Comparison of ENCODE assay signal across 8 cellular contexts in the genomic region with DNA sequence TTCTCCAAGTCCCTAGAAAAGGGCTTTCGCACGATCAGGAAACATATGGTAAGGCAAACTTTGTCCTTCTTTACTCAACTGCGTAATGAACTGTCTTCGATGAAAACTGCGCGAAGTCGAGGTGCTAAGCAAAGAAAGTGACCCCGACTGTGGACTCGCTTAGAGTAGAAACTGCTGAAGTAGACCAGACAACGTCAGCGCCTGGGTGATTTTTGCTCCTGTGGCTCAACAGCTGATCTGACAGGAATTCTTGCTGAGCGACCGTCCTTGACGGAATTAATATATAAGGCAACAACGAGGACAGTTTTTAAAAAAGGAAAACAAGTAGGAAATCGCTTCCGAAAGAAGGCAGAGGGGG. TPM values are rescaled to one million over a fixed set of nuclear protein-coding genes. Genes with fewer than 3 reads are reported as not detected.
A peak's percentile ranks its signal among the peaks of the same experiment; 100 is the strongest.
DNase-seq lines count a peak whose midpoint lies in the region; ATAC-seq, FAIRE-seq and TF ChIP-seq lines count a peak whose summit lies in the region.

No MANE protein-coding gene starts in this region.

- H3K27ac ChIP-seq in HUES48 (ENCODE audit: low read depth, low read length) (peak overlapping the region; percentile 94), esophagus muscularis mucosa (replicated peaks in 1 of 4) (peak overlapping the region; percentile 90 to 97 (median 94)), urinary bladder (ENCODE audit: low read depth) (peak overlapping the region; percentile 98)

- intact Hi-C loops in activated B cell treated with CpG ODN at 0.5 μM for 24 hours (cut with micrococcal nuclease) = loop anchor here (1.0 to 5.0 kb wide), 7 partner anchors 33 to 246 kb away; a partner anchor contains a TSS
- intact Hi-C loops in esophagus muscularis mucosa (cut with DNase I) = loop anchor here (10.0 kb wide), 1 partner anchor 118 kb away; a partner anchor contains a TSS
- intact Hi-C loops in mucosa of descending colon (cut with DNase I, micrococcal nuclease) = no loop called here

- H3K9me3 ChIP-seq in HUES48 (ENCODE audit: control insufficient read depth, insufficient read depth, low read length) = no peaks in the 10 kb centered on the region
- no peaks in the 10 kb centered on the region for H3K9me3 ChIP-seq in esophagus muscularis mucosa
- H3K9me3 ChIP-seq in mucosa of descending colon = no peaks in the 10 kb centered on the region

- H3K27ac Mint-ChIP-seq in activated B cell treated with CpG ODN at 0.5 μM for 24 hours = peak overlapping the region; percentile 97

- WGBS in esophagus muscularis mucosa = under 1% methylated on average over 17 of the region's 17 CpGs
- under 1% methylated on average over 17 of the region's 17 CpGs for WGBS in urinary bladder

- H3K4me3 ChIP-seq in GM06990 (replicated peaks; ENCODE audit: low read depth, low read length) (peak overlapping the region; percentile 75), HUES48 (ENCODE audit: low read depth, low read length) (peak overlapping the region; percentile 93), esophagus muscularis mucosa (peak overlapping the region; percentile 68 to 89 (median 82)), mucosa of descending colon (peak overlapping the region; percentile 63), urinary bladder (ENCODE audit: low read depth, low read length) (peak overlapping the region; percentile 84)

- H3K9me3 Mint-ChIP-seq in activated B cell treated with CpG ODN at 0.5 μM for 24 hours = no peaks in the 10 kb centered on the region

- H3K4me1 ChIP-seq in HUES48 (ENCODE audit: control insufficient read depth, insufficient read depth, low read length) (no peaks in the 10 kb centered on the region), esophagus muscularis mucosa (peaks cover 18 to 30% (median 25%) of the 10 kb centered on the region in 4 donors), mucosa of descending colon (ENCODE audit: low read depth) (peaks cover 11% of the 10 kb centered on the region), urinary bladder (ENCODE audit: insufficient read depth) (peaks cover 2% of the 10 kb centered on the region)

- H3K27me3 Mint-ChIP-seq in activated B cell treated with CpG ODN at 0.5 μM for 24 hours = no peaks in the 10 kb centered on the region

- CTCF ChIA-PET in activated B cell treated with CpG ODN at 0.5 μM for 24 hours (lab: Charles Lee) = interaction anchor here (0.9 to 1.4 kb wide), 6 partner anchors 10 to 122 kb away, joined by 3 to 5 read pairs (median 3); no protein-coding TSS in a partner anchor

- TF ChIP-seq CTCF in GM06990 (IDR thresholded peaks at IDR 0.05; ENCODE audit: insufficient read depth, low read length, poor library complexity, severe bottlenecking) = no peak
- TF ChIP-seq CTCF in activated B cell treated with CpG ODN at 0.5 μM for 24 hours (IDR thresholded peaks at IDR 0.05) = no peak
- no peak for TF ChIP-seq CTCF in esophagus muscularis mucosa (IDR thresholded peaks at IDR 0.05)
- no peak for TF ChIP-seq CTCF in mucosa of descending colon (IDR thresholded peaks at IDR 0.05)

- H3K4me3 Mint-ChIP-seq in activated B cell treated with CpG ODN at 0.5 μM for 24 hours = peak overlapping the region; percentile 98

- no peak for DNase-seq in GM06990 (ENCODE audit: extremely low read depth, insufficient read length)
- DNase-seq in activated B cell treated with CpG ODN at 0.5 μM for 24 hours = no peak
- DNase-seq in esophagus muscularis mucosa (ENCODE audit: extremely low spot score) = no peak
- peak in 2 of 3 donors; percentile 42 to 59 for DNase-seq in mucosa of descending colon
- DNase-seq in GM19239 (ENCODE audit: insufficient read length, low spot score) = no peak

- H3K27me3 ChIP-seq in GM06990 (replicated peaks; ENCODE audit: control insufficient read depth, insufficient read depth, low read length) (no peaks in the 10 kb centered on the region), HUES48 (ENCODE audit: control insufficient read depth, insufficient read depth, low read length) (no peaks in the 10 kb centered on the region), esophagus muscularis mucosa (no peaks in the 10 kb centered on the region)

- ATAC-seq in activated B cell treated with CpG ODN at 0.5 μM for 24 hours (ENCODE audit: low read depth) (no peak), mucosa of descending colon (peak; percentile 39), HG03460 (IDR thresholded peaks at IDR 0.05; ENCODE audit: unreplicated experiment) (no peak)

- POLR2A ChIA-PET in activated B cell treated with CpG ODN at 0.5 μM for 24 hours (lab: Charles Lee) = interaction anchor here (0.5 to 3.1 kb wide), 20 partner anchors 10 to 909 kb away, joined by 3 to 32 read pairs (median 4); a partner anchor contains a TSS

- FAIRE-seq in GM19239 (lab: Jason Lieb, UNC) = no peak

- H3K4me1 Mint-ChIP-seq in activated B cell treated with CpG ODN at 0.5 μM for 24 hours = peaks cover 22% of the 10 kb centered on the region

- H3K9ac ChIP-seq in HUES48 (ENCODE audit: low read depth, low read length) = peak overlapping the region; percentile 87

- peaks cover 6% of the 10 kb centered on the region for H3K36me3 ChIP-seq in GM06990 (ENCODE audit: control insufficient read depth, insufficient read depth, low read length)
- H3K36me3 ChIP-seq in HUES48 (ENCODE audit: control insufficient read depth, insufficient read depth, low read length) = peaks cover 26% of the 10 kb centered on the region
- peaks cover 9 to 35% (median 25%) of the 10 kb centered on the region in 4 donors for H3K36me3 ChIP-seq in esophagus muscularis mucosa
- H3K36me3 ChIP-seq in mucosa of descending colon (ENCODE audit: low read depth) = no peaks in the 10 kb centered on the region
- H3K36me3 ChIP-seq in urinary bladder (ENCODE audit: insufficient read depth) = no peaks in the 10 kb centered on the region

- TF ChIP-seq POLR2A in esophagus muscularis mucosa (IDR thresholded peaks at IDR 0.05; ENCODE audit: low read depth) = no peak

- H3K36me3 Mint-ChIP-seq in activated B cell treated with CpG ODN at 0.5 μM for 24 hours (ENCODE audit: low read depth) = peaks cover 29% of the 10 kb centered on the region

- TF ChIP-seq EP300 in esophagus muscularis mucosa (IDR thresholded peaks at IDR 0.05) = no peak

RNA-seq across cellular contexts. Expression of a gene that starts 0.6 kb away (rescaled TPM):
- total RNA-seq in activated B cell treated with CpG ODN at 0.5 μM for 24 hours (70.8 and 74.9 TPM in 2 replicates), esophagus muscularis mucosa (100 to 1,000 TPM; 120 to 220 (median 172) TPM), mucosa of descending colon (100 to 1,000 TPM; 187 to 234 (median 208) TPM), urinary bladder (48.1 TPM)
- 97.4 TPM for polyA plus RNA-seq in urinary bladder

RNA-seq across cellular contexts. Expression of a gene that starts 32.7 kb away (rescaled TPM):
- total RNA-seq in activated B cell treated with CpG ODN at 0.5 μM for 24 hours = 93.1 and 94.4 TPM in 2 replicates
- 10 to 100 TPM; 18.7 to 41.0 (median 35.5) TPM for total RNA-seq in esophagus muscularis mucosa
- total RNA-seq in mucosa of descending colon = 10 to 100 TPM in 2 of 3 donors, 1 to 10 TPM in 1; 7.4 to 26.4 (median 18.3) TPM
- total RNA-seq in urinary bladder = 105 TPM
- polyA plus RNA-seq in urinary bladder = 27.7 TPM

RNA-seq across cellular contexts. Expression of a gene that starts 35.0 kb away (rescaled TPM):
- total RNA-seq in activated B cell treated with CpG ODN at 0.5 μM for 24 hours (26.0 and 28.1 TPM in 2 replicates), esophagus muscularis mucosa (10 to 100 TPM; 15.4 to 22.8 (median 18.7) TPM), mucosa of descending colon (10 to 100 TPM; 19.8 to 24.0 (median 21.1) TPM), urinary bladder (14.4 TPM)
- polyA plus RNA-seq in urinary bladder = 12.7 TPM

Comparison
In these comparisons a context has a peak if more than half of its experiments do, and no peak if none do; other contexts are left out.
1. DNase-seq: peak in mucosa of descending colon (2 of 3); none in GM06990 (single experiment), activated B cell treated with CpG ODN at 0.5 μM for 24 hours (single experiment), esophagus muscularis mucosa (single experiment) and GM19239 (single experiment).
2. intact Hi-C loops: an anchor here in activated B cell treated with CpG ODN at 0.5 μM for 24 hours (1.0 to 5.0 kb wide) and esophagus muscularis mucosa (10.0 kb wide); none called in mucosa of descending colon.
3. Peak in every context shown above with its lines, with median percentiles within 50 percentile points of each other: H3K4me3 ChIP-seq and H3K27ac ChIP-seq.